8 cellular contexts compared by ENCODE assay signal in genomic region chr11:115170133-115170815, GRCh38.
DNase-seq lines count a peak whose midpoint lies in the region; ATAC-seq, FAIRE-seq and TF ChIP-seq lines count a peak whose summit lies in the region.

No MANE protein-coding gene starts in this region.

- peak; percentile 13; the same call in 1 of the 2 replicates for TF ChIP-seq RAD21 in Ishikawa (IDR thresholded peaks at IDR 0.05; ENCODE audit: low read depth)

- no peaks in the 10 kb centered on the region for H3K36me3 Mint-ChIP-seq in activated CD4-positive, alpha-beta T cell treated with anti-CD3 and anti-CD28 coated beads for 36 hours (ENCODE audit: low read depth)
- no peaks in the 10 kb centered on the region for H3K36me3 Mint-ChIP-seq in activated CD4-positive, alpha-beta memory T cell treated with anti-CD3 and anti-CD28 coated beads for 36 hours

- no peaks in the 10 kb centered on the region for H3K9me3 Mint-ChIP-seq in activated CD4-positive, alpha-beta T cell treated with anti-CD3 and anti-CD28 coated beads for 36 hours (ENCODE audit: low read depth)
- H3K9me3 Mint-ChIP-seq in activated CD4-positive, alpha-beta memory T cell treated with anti-CD3 and anti-CD28 coated beads for 36 hours: no peaks in the 10 kb centered on the region

- peaks cover 12% of the 10 kb centered on the region for H3K27me3 Mint-ChIP-seq in activated CD4-positive, alpha-beta T cell treated with anti-CD3 and anti-CD28 coated beads for 36 hours
- H3K27me3 Mint-ChIP-seq in activated CD4-positive, alpha-beta memory T cell treated with anti-CD3 and anti-CD28 coated beads for 36 hours: peaks cover 5% of the 10 kb centered on the region

- CTCF ChIA-PET in activated CD4-positive, alpha-beta T cell treated with anti-CD3 and anti-CD28 coated beads for 36 hours (lab: Charles Lee): interaction anchor here (0.5 to 0.7 kb wide), 3 partner anchors 18 to 494 kb away, joined by 3 read pairs; no protein-coding TSS in a partner anchor
- CTCF ChIA-PET in activated CD4-positive, alpha-beta memory T cell treated with anti-CD3 and anti-CD28 coated beads for 36 hours (lab: Charles Lee): interaction anchor here (0.6 to 1.3 kb wide), 4 partner anchors 9 to 799 kb away, joined by 3 to 4 read pairs (median 3); no protein-coding TSS in a partner anchor

- no peak overlapping the region for H3K4me3 Mint-ChIP-seq in activated CD4-positive, alpha-beta T cell treated with anti-CD3 and anti-CD28 coated beads for 36 hours
- no peak overlapping the region for H3K4me3 Mint-ChIP-seq in activated CD4-positive, alpha-beta memory T cell treated with anti-CD3 and anti-CD28 coated beads for 36 hours

- ATAC-seq in activated CD4-positive, alpha-beta T cell treated with anti-CD3 and anti-CD28 coated beads for 36 hours: no peak
- ATAC-seq in HG03378 (IDR thresholded peaks at IDR 0.05; ENCODE audit: unreplicated experiment): no peak

- no peak overlapping the region for H3K27ac Mint-ChIP-seq in activated CD4-positive, alpha-beta T cell treated with anti-CD3 and anti-CD28 coated beads for 36 hours
- no peak overlapping the region for H3K27ac Mint-ChIP-seq in activated CD4-positive, alpha-beta memory T cell treated with anti-CD3 and anti-CD28 coated beads for 36 hours

- no peak for TF ChIP-seq EP300 in Ishikawa (IDR thresholded peaks at IDR 0.05; ENCODE audit: borderline replicate concordance)

- intact Hi-C loops in activated CD4-positive, alpha-beta T cell treated with anti-CD3 and anti-CD28 coated beads for 36 hours (cut with DNase I, micrococcal nuclease): no loop called here
- intact Hi-C loops in activated CD4-positive, alpha-beta memory T cell treated with anti-CD3 and anti-CD28 coated beads for 36 hours (cut with micrococcal nuclease): no loop called here

- H3K4me1 Mint-ChIP-seq in activated CD4-positive, alpha-beta T cell treated with anti-CD3 and anti-CD28 coated beads for 36 hours: no peaks in the 10 kb centered on the region
- H3K4me1 Mint-ChIP-seq in activated CD4-positive, alpha-beta memory T cell treated with anti-CD3 and anti-CD28 coated beads for 36 hours (ENCODE audit: low read depth): no peaks in the 10 kb centered on the region

- FAIRE-seq in urothelium cell line (lab: Jason Lieb, UNC): no peak

- POLR2A ChIA-PET in activated CD4-positive, alpha-beta T cell treated with anti-CD3 and anti-CD28 coated beads for 36 hours (lab: Charles Lee): no interaction called here
- POLR2A ChIA-PET in activated CD4-positive, alpha-beta memory T cell treated with anti-CD3 and anti-CD28 coated beads for 36 hours (lab: Charles Lee): no interaction called here

- DNase-seq in activated CD4-positive, alpha-beta T cell treated with anti-CD3 and anti-CD28 coated beads for 36 hours: peak; percentile 39
- no peak for DNase-seq in activated CD4-positive, alpha-beta T cell treated with anti-CD3 and anti-CD28 coated beads, Interleukin-2, amount 50 U/mL, for 1 hour
- DNase-seq in activated CD4-positive, alpha-beta memory T cell treated with anti-CD3 and anti-CD28 coated beads for 36 hours: peak; percentile 35
- DNase-seq in islet precursor cell (peak; percentile 52), urothelium cell line (ENCODE audit: low spot score) (peak; percentile 51)
- no peak for DNase-seq in stimulated activated naive CD4-positive, alpha-beta T cell treated with Interleukin-2 at 50 U/mL for 16 hours (lab: John Stamatoyannopoulos, UW)

TF ChIP-seq in Ishikawa, 13 proteins besides CTCF, POLR2A, EP300 and RAD21:
- TF ChIP-seq CREB1 (IDR thresholded peaks at IDR 0.05; ENCODE audit: low read depth) (no peak), TCF12 (IDR thresholded peaks at IDR 0.05; ENCODE audit: low read depth) (no peak), EGR1 (IDR thresholded peaks at IDR 0.05) (no peak), MAX (IDR thresholded peaks at IDR 0.05) (no peak), NFIC (IDR thresholded peaks at IDR 0.05) (no peak), TAF1 (IDR thresholded peaks at IDR 0.05; ENCODE audit: low read depth) (no peak), ZBTB7A (IDR thresholded peaks at IDR 0.05; ENCODE audit: low read depth) (no peak)

Comparison
In these comparisons a context has a peak if more than half of its experiments do, and no peak if none do; other contexts are left out.
1. DNase-seq: peak in activated CD4-positive, alpha-beta T cell treated with anti-CD3 and anti-CD28 coated beads for 36 hours (single experiment), activated CD4-positive, alpha-beta memory T cell treated with anti-CD3 and anti-CD28 coated beads for 36 hours (single experiment), islet precursor cell (single experiment) and urothelium cell line (single experiment); none in activated CD4-positive, alpha-beta T cell treated with anti-CD3 and anti-CD28 coated beads, Interleukin-2, amount 50 U/mL, for 1 hour (single experiment) and stimulated activated naive CD4-positive, alpha-beta T cell treated with Interleukin-2 at 50 U/mL for 16 hours (single experiment).